ENCODE assay signal across 20 cellular contexts in the genomic region with DNA sequence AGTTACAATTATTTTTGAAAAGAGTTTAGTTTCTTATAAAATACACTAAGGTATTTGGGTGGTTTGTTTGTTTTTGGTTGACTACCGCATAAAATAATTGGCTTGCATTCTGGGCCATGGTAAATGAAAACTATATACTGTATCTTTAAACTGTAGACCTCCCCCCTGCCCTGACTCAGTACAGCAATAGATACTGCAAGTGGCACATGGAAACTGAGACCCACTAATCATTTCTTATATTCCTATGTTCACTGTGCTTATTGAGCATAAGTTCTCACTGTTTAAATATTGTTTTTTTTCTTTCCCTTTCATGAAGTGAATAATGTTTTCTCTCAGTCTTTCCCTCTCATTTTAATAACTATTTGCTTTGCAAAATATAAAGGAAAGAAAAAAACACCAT. TPM values are rescaled to one million over a fixed set of nuclear protein-coding genes. Genes with fewer than 3 reads are reported as not detected.
A peak's percentile ranks its signal among the peaks of the same experiment; 100 is the strongest.
DNase-seq lines count a peak whose midpoint lies in the region; ATAC-seq lines count a peak whose summit lies in the region.
"Had no signal": no experiment of that assay in that cellular context is flagged by ENCODE, and none has a peak within 500 bp of the region (broad histone marks: within the 10 kb centered on the region; RNA-seq: fewer than 3 reads in every experiment).

No MANE protein-coding gene starts in this region.

- H3K36me3 Mint-ChIP-seq in activated naive CD4-positive, alpha-beta T cell treated with anti-CD3 and anti-CD28 coated beads, Interleukin-2, amount 50 U/mL, for 72 hours: peaks cover 9 to 41% of the 10 kb centered on the region in 2 donors
- H3K36me3 Mint-ChIP-seq in naive thymus-derived CD8-positive, alpha-beta T cell: peaks cover 24 to 46% (median 33%) of the 10 kb centered on the region in 3 donors

- no peaks in the 10 kb centered on the region for H3K27me3 Mint-ChIP-seq in naive thymus-derived CD8-positive, alpha-beta T cell

- peaks cover 20 to 73% (median 63%) of the 10 kb centered on the region in 4 donors for H3K4me1 Mint-ChIP-seq in naive thymus-derived CD8-positive, alpha-beta T cell

- peaks cover 3 to 11% of the 10 kb centered on the region in 2 donors for H3K9me3 Mint-ChIP-seq in activated naive CD4-positive, alpha-beta T cell treated with anti-CD3 and anti-CD28 coated beads, Interleukin-2, amount 50 U/mL, for 72 hours
- peaks cover 4 to 12% (median 6%) of the 10 kb centered on the region in 9 donors for H3K9me3 Mint-ChIP-seq in naive thymus-derived CD8-positive, alpha-beta T cell

- POLR2A ChIA-PET in naive thymus-derived CD8-positive, alpha-beta T cell (lab: Charles Lee): interaction anchor here (3.4 kb wide), 1 partner anchor 46 kb away, joined by 30 read pairs; a partner anchor contains a TSS

- no peak for DNase-seq in activated CD4-positive, CD25-positive, alpha-beta regulatory T cell (lab: John Stamatoyannopoulos, UW)
- DNase-seq in activated naive CD4-positive, alpha-beta T cell treated with anti-CD3 and anti-CD28 coated beads, Interleukin-2, amount 50 U/mL, for 16 hours: peak; percentile 16
- DNase-seq in activated naive CD4-positive, alpha-beta T cell treated with Interleukin-2 at 50 U/mL for 16 hours: no peak
- DNase-seq in activated naive CD4-positive, alpha-beta T cell treated with anti-CD3 and anti-CD28 coated beads, Interleukin-2, amount 50 U/mL, for 72 hours (ENCODE audit: low spot score in 2 of 2): no peak
- DNase-seq in naive thymus-derived CD8-positive, alpha-beta T cell: no peak
- no peak for DNase-seq in NK-92 treated with Interleukin-12 subunit alpha and Interleukin-12 subunit beta, amount 100 ng/mL, for 24 hours (lab: John Stamatoyannopoulos, UW)
- DNase-seq: Calu3, DMS53, EL, GOT3, NCI-H1092 treated with DMSO at 0.1 percent for 48 hours, NCI-H146, NCI-H2029 treated with DMSO at 0.1 percent for 48 hours, NCI-H2171, NCI-H526, PC-9 had no signal

- peak overlapping the region in 5 of 10 donors; percentile 3 to 58 (median 34) for H3K4me3 Mint-ChIP-seq in naive thymus-derived CD8-positive, alpha-beta T cell
- H3K4me3 Mint-ChIP-seq: CD14-positive monocyte had no signal

- ATAC-seq in activated CD4-positive, CD25-positive, alpha-beta regulatory T cell treated with anti-CD3 and anti-CD28 coated beads, Interleukin-2, amount 50 U/mL, for 24 hours: peak; percentile 73 to 78
- peak; percentile 47 to 73 for ATAC-seq in activated naive CD4-positive, alpha-beta T cell treated with anti-CD3 and anti-CD28 coated beads, Interleukin-2, amount 50 U/mL, for 72 hours
- no peak for ATAC-seq in naive thymus-derived CD8-positive, alpha-beta T cell
- ATAC-seq in HG03432 (IDR thresholded peaks at IDR 0.05; ENCODE audit: unreplicated experiment): no peak
- ATAC-seq: HCT116 had no signal

- no peak overlapping the region for H3K27ac Mint-ChIP-seq in activated naive CD4-positive, alpha-beta T cell treated with anti-CD3 and anti-CD28 coated beads, Interleukin-2, amount 50 U/mL, for 72 hours
- H3K27ac Mint-ChIP-seq in naive thymus-derived CD8-positive, alpha-beta T cell: peak overlapping the region; percentile 6 to 89 (median 47)

RNA-seq across cellular contexts. Expression of a gene that starts 45.8 kb away (rescaled TPM):
- total RNA-seq in activated naive CD4-positive, alpha-beta T cell treated with anti-CD3 and anti-CD28 coated beads, Interleukin-2, amount 50 U/mL, for 72 hours: 10 to 100 TPM; 27.1 to 31.1 TPM
- total RNA-seq in naive thymus-derived CD8-positive, alpha-beta T cell: 100 to 1,000 TPM; 112 to 124 TPM
- polyA plus RNA-seq in naive thymus-derived CD8-positive, alpha-beta T cell: 10 to 100 TPM; 55.0 to 66.8 (median 57.9) TPM

Comparison
In these comparisons a context has a peak if more than half of its experiments do, and no peak if none do; other contexts are left out.
1. ATAC-seq: peak in activated CD4-positive, CD25-positive, alpha-beta regulatory T cell treated with anti-CD3 and anti-CD28 coated beads, Interleukin-2, amount 50 U/mL, for 24 hours (2 of 2) and activated naive CD4-positive, alpha-beta T cell treated with anti-CD3 and anti-CD28 coated beads, Interleukin-2, amount 50 U/mL, for 72 hours (2 of 2); none in naive thymus-derived CD8-positive, alpha-beta T cell (0 of 2) and HG03432 (single experiment).
2. H3K27ac Mint-ChIP-seq: peak in naive thymus-derived CD8-positive, alpha-beta T cell (10 of 10); none in activated naive CD4-positive, alpha-beta T cell treated with anti-CD3 and anti-CD28 coated beads, Interleukin-2, amount 50 U/mL, for 72 hours (0 of 2).